ENCODE assay signal across 18 cellular contexts in the genomic region with DNA sequence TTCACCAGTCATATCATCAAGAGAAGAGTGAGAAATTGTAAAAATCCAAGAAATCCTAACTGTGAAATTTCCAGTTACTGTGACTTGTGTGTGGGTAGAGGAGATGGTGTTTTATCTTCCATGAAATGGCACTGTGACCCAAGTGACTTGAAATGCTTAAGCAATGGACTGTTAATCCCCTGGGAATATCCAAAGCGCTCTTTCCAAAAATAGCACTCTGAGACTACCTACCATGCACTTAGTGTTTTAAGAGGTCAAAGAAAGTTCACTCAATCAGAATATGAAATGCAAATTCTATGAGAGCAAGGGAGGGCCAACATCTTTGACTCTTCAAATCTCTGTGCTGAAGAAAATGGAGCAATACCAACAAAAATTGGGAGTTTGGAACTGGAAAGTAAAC.
A peak's percentile ranks its signal among the peaks of the same experiment; 100 is the strongest.
DNase-seq lines count a peak whose midpoint lies in the region; ATAC-seq and TF ChIP-seq lines count a peak whose summit lies in the region.
"Had no signal": no experiment of that assay in that cellular context is flagged by ENCODE, and none has a peak within 500 bp of the region (broad histone marks: within the 10 kb centered on the region; RNA-seq: fewer than 3 reads in every experiment).

No MANE protein-coding gene starts in this region.

- in situ Hi-C loops in Caki2 (cut with HindIII; ENCODE audit: low pct_unique_long_range_greater_than_20kb, low sequenced_read_pairs), result no loop called here

- H3K27me3 ChIP-seq in BLaER1 (no peaks in the 10 kb centered on the region), psoas muscle (ENCODE audit: insufficient read depth in 3 of 3, low read length in 2 of 3) (no peaks in the 10 kb centered on the region)

- intact Hi-C loops in psoas muscle (cut with DNase I) (no loop called here), left colon (cut with DNase I, micrococcal nuclease) (no loop called here)

- H3K27ac Mint-ChIP-seq in T-helper 2 cell treated with Interferon-gamma antibody and Interleukin-4, amounts not matched to agents 5 μg/mL and 100 μg/mL, for 36 hours, result no peak overlapping the region

- ATAC-seq in psoas muscle (peak in 3 of 4 donors; percentile 74 to 84 (median 83)), left colon (no peak)
- ATAC-seq: K562, SK-N-SH treated with all-trans-retinoic acid at 6 μM for 48 hours had no signal

- H3K36me3 ChIP-seq in BLaER1 (no peaks in the 10 kb centered on the region), psoas muscle (ENCODE audit: insufficient read depth in 1 of 2, low read depth in 1 of 2) (no peaks in the 10 kb centered on the region)

- WGBS in psoas muscle, 3 donors, result 10 to 15% (median 13%) methylated on average over 1 of the region's 1 CpG

- H3K27ac ChIP-seq in BLaER1, result no peak overlapping the region
- H3K27ac ChIP-seq in psoas muscle, result no peak overlapping the region
- H3K27ac ChIP-seq: C4-2B had no signal

- no peak overlapping the region for H3K4me3 ChIP-seq in BLaER1
- no peak overlapping the region for H3K4me3 ChIP-seq in psoas muscle
- H3K4me3 ChIP-seq: K562 had no signal

- H3K4me1 ChIP-seq in BLaER1 (peaks cover 27% of the 10 kb centered on the region), psoas muscle (no peaks in the 10 kb centered on the region)

- H3K4me3 Mint-ChIP-seq in T-helper 2 cell treated with Interferon-gamma antibody and Interleukin-4, amounts not matched to agents 5 μg/mL and 100 μg/mL, for 36 hours, result no peak overlapping the region

- DNase-seq in Caki2 (ENCODE audit: low read depth) (peak; percentile 10), SK-N-DZ (ENCODE audit: low spot score) (peak; percentile 3), psoas muscle (no peak), COLO829 (ENCODE audit: low spot score) (no peak), left colon (no peak)
- DNase-seq in T-helper 2 cell treated with Interferon-gamma antibody and Interleukin-4, amounts not matched to agents 5 μg/mL and 100 μg/mL, for 36 hours (ENCODE audit: low spot score), result no peak
- DNase-seq: DMS 273 treated with DMSO at 0.1 percent for 48 hours, DND-41, HCEC 1CT, NCI-H1105 treated with DMSO at 0.1 percent for 48 hours, NCI-H1694 treated with DMSO at 0.1 percent for 48 hours, NCI-H446, SHP77 treated with DMSO at 0.1 percent for 48 hours, T-helper 1 cell had no signal

- H3K9me3 Mint-ChIP-seq in T-helper 2 cell treated with Interferon-gamma antibody and Interleukin-4, amounts not matched to agents 5 μg/mL and 100 μg/mL, for 36 hours, result peaks cover 4% of the 10 kb centered on the region

- H3K9ac ChIP-seq in BLaER1, result no peak overlapping the region

- H3K4me1 Mint-ChIP-seq in T-helper 2 cell treated with Interferon-gamma antibody and Interleukin-4, amounts not matched to agents 5 μg/mL and 100 μg/mL, for 36 hours (ENCODE audit: low read depth), result no peaks in the 10 kb centered on the region

- no peaks in the 10 kb centered on the region for H3K27me3 Mint-ChIP-seq in T-helper 2 cell treated with Interferon-gamma antibody and Interleukin-4, amounts not matched to agents 5 μg/mL and 100 μg/mL, for 36 hours (ENCODE audit: low read depth)

- no peaks in the 10 kb centered on the region for H3K36me3 Mint-ChIP-seq in T-helper 2 cell treated with Interferon-gamma antibody and Interleukin-4, amounts not matched to agents 5 μg/mL and 100 μg/mL, for 36 hours (ENCODE audit: low read depth)

- TF ChIP-seq CTCF in psoas muscle (IDR thresholded peaks at IDR 0.05), result no peak

- no peaks in the 10 kb centered on the region for H4K20me1 ChIP-seq in BLaER1

- H3K9me3 ChIP-seq in BLaER1 (peaks cover 11% of the 10 kb centered on the region; the same call in 1 of the 2 replicates), psoas muscle (no peaks in the 10 kb centered on the region)

- H3K4me2 ChIP-seq in BLaER1, result peak overlapping the region; percentile 63

Comparison
In these comparisons a context has a peak if more than half of its experiments do, and no peak if none do; other contexts are left out.
1. DNase-seq: peak in Caki2 (single experiment) and SK-N-DZ (single experiment); none in psoas muscle (0 of 2), T-helper 2 cell treated with Interferon-gamma antibody and Interleukin-4, amounts not matched to agents 5 μg/mL and 100 μg/mL, for 36 hours (single experiment), COLO829 (single experiment) and left colon (0 of 2).